ENCODE assay signal across 1 cellular context in genomic region chr16:29616127-29616526, GRCh38. TPM values are rescaled to one million over a fixed set of nuclear protein-coding genes. Genes with fewer than 3 reads are reported as not detected.
"Had no signal": no experiment of that assay in that cellular context is flagged by ENCODE, and none has a peak within 500 bp of the region (broad histone marks: within the 10 kb centered on the region; RNA-seq: fewer than 3 reads in every experiment).

No MANE protein-coding gene starts in this region.

RNA-seq across cellular contexts. Expression of gene SPN, which starts 46.9 kb away (rescaled TPM):
- total RNA-seq: foreskin keratinocyte had no signal
- polyA plus RNA-seq: foreskin keratinocyte had no signal
